ENCODE assay signal across 8 cellular contexts in genomic region chr11:10405858-10406592, GRCh38. TPM values are rescaled to one million over a fixed set of nuclear protein-coding genes. Genes with fewer than 3 reads are reported as not detected.
DNase-seq lines count a peak whose midpoint lies in the region; ATAC-seq and TF ChIP-seq lines count a peak whose summit lies in the region.

No MANE protein-coding gene starts in this region.

- H3K4me3 ChIP-seq in WI38 (ENCODE audit: low read depth, low read length) (no peak overlapping the region), lower lobe of right lung (no peak overlapping the region)

- intact Hi-C loops in lower lobe of right lung (cut with DNase I) = loop anchor here (5.0 kb wide), 1 partner anchor 331 kb away; no protein-coding TSS in a partner anchor

- no peaks in the 10 kb centered on the region for H3K9me3 ChIP-seq in lower lobe of right lung

- H3K27me3 ChIP-seq in lower lobe of right lung (ENCODE audit: low read depth) = no peaks in the 10 kb centered on the region

- no peak overlapping the region for H3K27ac ChIP-seq in lower lobe of right lung

- H3K4me1 ChIP-seq in lower lobe of right lung = peaks cover 12% of the 10 kb centered on the region

- peak; percentile 65 for DNase-seq in DMS 273 treated with DMSO at 0.1 percent for 48 hours (lab: John Stamatoyannopoulos, UW)
- DNase-seq in NCI-H2227 treated with DMSO at 0.1 percent for 48 hours (lab: John Stamatoyannopoulos, UW) = peak; percentile 61
- peak; percentile 66 for DNase-seq in ecto neural progenitor cell (ENCODE audit: low spot score)
- DNase-seq in lower lobe of right lung = peak; percentile 57
- DNase-seq in stimulated activated CD8-positive, alpha-beta memory T cell treated with anti-CD3 and anti-CD28 coated beads, Interleukin-12 subunit alpha, Interleukin-12 subunit beta, amount 100 ng/mL, for 1 hour (ENCODE audit: low read depth) = peak; percentile 33

- ATAC-seq in HG02885 (IDR thresholded peaks at IDR 0.05; ENCODE audit: poor library complexity, unreplicated experiment) (peak; percentile 53), lower lobe of right lung (peak; percentile 89 to 93), HG03469 (IDR thresholded peaks at IDR 0.05; ENCODE audit: unreplicated experiment) (no peak)

- no peaks in the 10 kb centered on the region for H3K36me3 ChIP-seq in lower lobe of right lung

- peak; percentile 54 for TF ChIP-seq CTCF in WI38 (IDR thresholded peaks at IDR 0.05; ENCODE audit: low read depth, low read length)
- peak; percentile 73 for TF ChIP-seq CTCF in lower lobe of right lung (IDR thresholded peaks at IDR 0.05)

RNA-seq across cellular contexts. Expression of gene AMPD3, which starts 49.0 kb away (rescaled TPM):
- total RNA-seq in lower lobe of right lung = 9.8 TPM
